Comparison of ENCODE assay signal across 8 cellular contexts in the genomic region with DNA sequence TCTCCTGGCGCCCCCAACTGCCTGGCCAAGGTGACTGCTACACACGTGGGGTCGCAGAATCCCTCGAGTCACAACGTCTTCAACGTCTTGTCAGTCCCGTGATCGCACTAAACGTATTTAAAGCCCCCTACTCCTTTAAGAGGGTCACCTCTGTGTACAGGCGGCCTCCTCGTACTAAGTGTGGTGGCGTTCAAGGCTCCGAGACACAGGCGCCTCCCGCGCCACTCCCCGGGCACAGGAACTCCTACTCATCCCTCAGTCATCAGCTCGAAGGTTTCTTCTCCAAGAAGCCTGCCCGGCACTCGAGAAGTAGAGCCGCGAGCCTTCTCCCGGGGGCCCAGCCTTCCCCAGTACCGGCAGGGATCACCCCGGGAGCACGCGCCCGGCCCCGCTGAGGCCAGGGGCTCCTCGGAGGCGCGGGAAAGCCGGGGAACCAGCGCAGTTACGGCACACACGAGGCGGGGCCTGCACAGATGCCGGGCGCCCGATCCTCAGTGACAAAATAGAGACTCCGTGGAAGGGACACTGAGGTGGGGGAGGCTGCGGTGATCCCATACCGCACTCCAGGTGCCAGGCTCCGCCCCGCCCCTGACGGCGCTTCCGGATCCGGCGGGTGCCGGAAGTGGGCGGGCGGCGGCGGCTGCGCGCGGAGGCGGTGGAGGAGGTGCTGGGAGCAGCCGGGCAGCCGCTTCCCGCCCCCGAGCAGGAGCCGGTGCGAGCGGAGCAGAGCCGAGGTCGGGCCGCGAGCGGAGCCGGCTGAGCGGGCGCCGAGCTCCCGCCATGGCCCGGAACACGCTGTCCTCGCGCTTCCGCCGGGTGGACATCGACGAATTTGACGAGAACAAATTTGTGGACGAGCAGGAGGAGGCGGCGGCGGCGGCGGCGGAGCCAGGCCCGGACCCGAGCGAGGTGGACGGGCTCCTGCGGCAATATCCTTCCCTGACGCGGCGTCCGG. TPM values are rescaled to one million over a fixed set of nuclear protein-coding genes. Genes with fewer than 3 reads are reported as not detected.
DNase-seq lines count a peak whose midpoint lies in the region; ATAC-seq and TF ChIP-seq lines count a peak whose summit lies in the region.

No MANE protein-coding gene starts in this region.

- no peaks in the 10 kb centered on the region for H3K27me3 ChIP-seq in HUES6 (ENCODE audit: control insufficient read depth, insufficient read depth, low read length)
- H3K27me3 ChIP-seq in muscle layer of duodenum (ENCODE audit: low read depth, low read length) = no peaks in the 10 kb centered on the region

- DNase-seq in DMS114 treated with DMSO at 0.1 percent for 48 hours (lab: John Stamatoyannopoulos, UW; ENCODE audit: unreplicated experiment) = peak; percentile 27
- peak; percentile 91 to 96 for DNase-seq in activated T-cell treated with anti-CD3 and anti-CD28 coated beads, Interleukin-2, amount 50 U/mL, for 48 hours
- DNase-seq in stimulated activated CD8-positive, alpha-beta memory T cell treated with anti-CD3 and anti-CD28 coated beads, Interleukin-7, amount 100 ng/mL, for 24 hours (ENCODE audit: low read depth) = peak; percentile 82

- H3K4me3 ChIP-seq in HUES6 (ENCODE audit: low read depth, low read length) = peak overlapping the region; percentile 97
- peak overlapping the region; percentile 91 for H3K4me3 ChIP-seq in muscle layer of duodenum (ENCODE audit: low read depth in 1 of 2, low read length in 2 of 2)

- no peaks in the 10 kb centered on the region for H3K9me3 ChIP-seq in HUES6 (ENCODE audit: control insufficient read depth, insufficient read depth, low read depth, low read length)
- no peaks in the 10 kb centered on the region for H3K9me3 ChIP-seq in muscle layer of duodenum (ENCODE audit: control insufficient read depth in 1 of 2, low read length in 2 of 2)

- peaks cover 23% of the 10 kb centered on the region for H3K36me3 ChIP-seq in HUES6 (ENCODE audit: control insufficient read depth, insufficient read depth, low read length)
- H3K36me3 ChIP-seq in muscle layer of duodenum (ENCODE audit: control insufficient read depth in 1 of 2, insufficient read depth in 2 of 2, low read length in 2 of 2) = peaks cover 7 to 11% of the 10 kb centered on the region in 2 donors

- H3K9ac ChIP-seq in HUES6 (ENCODE audit: low read length) = peak overlapping the region; percentile 94

- H3K27ac ChIP-seq in HUES6 (ENCODE audit: low read depth, low read length) (peak overlapping the region; percentile 98), muscle layer of duodenum (ENCODE audit: low read length) (peak overlapping the region; percentile 95)

- peaks cover 25% of the 10 kb centered on the region for H3K4me1 ChIP-seq in HUES6 (ENCODE audit: control insufficient read depth, insufficient read depth, low read length)
- H3K4me1 ChIP-seq in muscle layer of duodenum (ENCODE audit: control insufficient read depth in 1 of 2, insufficient read depth in 2 of 2, low read length in 2 of 2) = peaks cover 23 to 39% of the 10 kb centered on the region in 2 donors

- peak; percentile 59 for ATAC-seq in GM21390 (IDR thresholded peaks at IDR 0.05; ENCODE audit: unreplicated experiment)
- peak; percentile 86 for ATAC-seq in esophagus mucosa

TF ChIP-seq in PFSK-1, 5 proteins besides CTCF, POLR2A, EP300 and RAD21:
- peak; percentile 78 for TF ChIP-seq POLR2AphosphoS5 (IDR thresholded peaks at IDR 0.05; ENCODE audit: low read depth, low read length)
- peak; percentile 61; the same call in 1 of the 2 replicates for TF ChIP-seq SIN3A (IDR thresholded peaks at IDR 0.05; ENCODE audit: borderline replicate concordance, insufficient read depth, low read length)
- peak; percentile 94 for TF ChIP-seq TAF1 (IDR thresholded peaks at IDR 0.05; ENCODE audit: borderline replicate concordance, insufficient read depth, low read length)
- no peak for TF ChIP-seq FOXP2 (optimal IDR thresholded peaks at IDR 0.05; ENCODE audit: borderline replicate concordance, extremely low read depth, extremely low read length, insufficient read depth)
- TF ChIP-seq, protein P1, sequence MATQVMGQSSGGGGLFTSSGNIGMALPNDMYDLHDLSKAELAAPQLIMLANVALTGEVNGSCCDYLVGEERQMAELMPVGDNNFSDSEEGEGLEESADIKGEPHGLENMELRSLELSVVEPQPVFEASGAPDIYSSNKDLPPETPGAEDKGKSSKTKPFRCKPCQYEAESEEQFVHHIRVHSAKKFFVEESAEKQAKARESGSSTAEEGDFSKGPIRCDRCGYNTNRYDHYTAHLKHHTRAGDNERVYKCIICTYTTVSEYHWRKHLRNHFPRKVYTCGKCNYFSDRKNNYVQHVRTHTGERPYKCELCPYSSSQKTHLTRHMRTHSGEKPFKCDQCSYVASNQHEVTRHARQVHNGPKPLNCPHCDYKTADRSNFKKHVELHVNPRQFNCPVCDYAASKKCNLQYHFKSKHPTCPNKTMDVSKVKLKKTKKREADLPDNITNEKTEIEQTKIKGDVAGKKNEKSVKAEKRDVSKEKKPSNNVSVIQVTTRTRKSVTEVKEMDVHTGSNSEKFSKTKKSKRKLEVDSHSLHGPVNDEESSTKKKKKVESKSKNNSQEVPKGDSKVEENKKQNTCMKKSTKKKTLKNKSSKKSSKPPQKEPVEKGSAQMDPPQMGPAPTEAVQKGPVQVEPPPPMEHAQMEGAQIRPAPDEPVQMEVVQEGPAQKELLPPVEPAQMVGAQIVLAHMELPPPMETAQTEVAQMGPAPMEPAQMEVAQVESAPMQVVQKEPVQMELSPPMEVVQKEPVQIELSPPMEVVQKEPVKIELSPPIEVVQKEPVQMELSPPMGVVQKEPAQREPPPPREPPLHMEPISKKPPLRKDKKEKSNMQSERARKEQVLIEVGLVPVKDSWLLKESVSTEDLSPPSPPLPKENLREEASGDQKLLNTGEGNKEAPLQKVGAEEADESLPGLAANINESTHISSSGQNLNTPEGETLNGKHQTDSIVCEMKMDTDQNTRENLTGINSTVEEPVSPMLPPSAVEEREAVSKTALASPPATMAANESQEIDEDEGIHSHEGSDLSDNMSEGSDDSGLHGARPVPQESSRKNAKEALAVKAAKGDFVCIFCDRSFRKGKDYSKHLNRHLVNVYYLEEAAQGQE (IDR thresholded peaks at IDR 0.05; ENCODE audit: insufficient read depth in 1 of 2, low read depth in 2 of 2, low read length in 2 of 2) = 0 out of 4 replicates have a peak, but pooled peaks of 1 of the 2 experiments have one; percentile 9

RNA-seq across cellular contexts. Expression of gene ARPC5L, which starts 6.9 kb away (rescaled TPM):
- polyA plus RNA-seq in PFSK-1 (2012; ENCODE audit: insufficient read length, low read depth) = 85.2 TPM
- 59.3 TPM for total RNA-seq in esophagus mucosa

RNA-seq across cellular contexts. Expression of gene RPL35, which starts 7.0 kb away (rescaled TPM):
- 3,407 TPM for polyA plus RNA-seq in PFSK-1 (2012; ENCODE audit: insufficient read length, low read depth)
- 1,741 TPM for total RNA-seq in esophagus mucosa

RNA-seq across cellular contexts. Expression of gene WDR38, which starts 15.5 kb away (rescaled TPM):
- not detected for polyA plus RNA-seq in PFSK-1 (2012; ENCODE audit: insufficient read length, low read depth)
- not detected for total RNA-seq in esophagus mucosa

Comparison
In these comparisons a context has a peak if more than half of its experiments do, and no peak if none do; other contexts are left out.
1. Peak in every context shown above with its lines: DNase-seq, ATAC-seq, H3K4me3 ChIP-seq and H3K27ac ChIP-seq.
2. DNase-seq: peak in every context shown above with its lines; median percentile 94 in activated T-cell treated with anti-CD3 and anti-CD28 coated beads, Interleukin-2, amount 50 U/mL, for 48 hours; 82 in stimulated activated CD8-positive, alpha-beta memory T cell treated with anti-CD3 and anti-CD28 coated beads, Interleukin-7, amount 100 ng/mL, for 24 hours; 27 in DMS114 treated with DMSO at 0.1 percent for 48 hours.